In genomic region chr22:17884951-17885350, GRCh38 we compare ENCODE assay signal across 18 cellular contexts.
"Had no signal": no experiment of that assay in that cellular context is flagged by ENCODE, and none has a peak within 500 bp of the region (broad histone marks: within the 10 kb centered on the region; RNA-seq: fewer than 3 reads in every experiment).

No MANE protein-coding gene starts in this region.

- DNase-seq: activated CD4-positive, alpha-beta T cell treated with anti-CD3 and anti-CD28 coated beads, Interleukin-2, amount 50 U/mL, for 4 hours; activated CD4-positive, CD25-positive, alpha-beta regulatory T cell treated with anti-CD3 and anti-CD28 coated beads, Interleukin-2, amount 50 U/mL, for 72 hours; activated naive CD4-positive, alpha-beta T cell treated with anti-CD3 and anti-CD28 coated beads for 36 hours; activated naive CD8-positive, alpha-beta T cell treated with anti-CD3 and anti-CD28 coated beads, Interleukin-2, amount 50 U/mL, for 24 hours; cortex of kidney; effector CD8-positive, alpha-beta T cell; lower lobe of right lung; stimulated activated CD4-positive, alpha-beta T cell treated with anti-CD3 and anti-CD28 coated beads, Interleukin-2, amount 100 ng/mL, for 48 hours; stimulated activated naive CD4-positive, alpha-beta T cell; T-helper 9 cell; trophoblast cell had no signal

- H3K4me1 ChIP-seq: ascending aorta, lower lobe of right lung had no signal

- H3K9me3 ChIP-seq: ascending aorta, lower lobe of right lung, ovary had no signal

- H3K27ac Mint-ChIP-seq: activated naive CD4-positive, alpha-beta T cell treated with anti-CD3 and anti-CD28 coated beads for 36 hours; activated naive CD8-positive, alpha-beta T cell treated with anti-CD3 and anti-CD28 coated beads, Interleukin-2, amount 50 U/mL, for 24 hours; activated T-helper 2 cell treated with anti-CD3 and anti-CD28 coated beads, Interferon-gamma antibody, Interleukin-2, Interleukin-4, amounts not matched to agents 10 μg/mL and 5 μg/mL and 100 μg/mL, durations not matched to agents 14 hours and 24 hours and 36 hours; mesothelial cell of epicardium had no signal

- H3K27me3 Mint-ChIP-seq: activated naive CD8-positive, alpha-beta T cell treated with anti-CD3 and anti-CD28 coated beads, Interleukin-2, amount 50 U/mL, for 24 hours; central memory CD8-positive, alpha-beta T cell had no signal

- FAIRE-seq: endothelial cell of umbilical vein, frontal cortex had no signal

- H3K9me3 Mint-ChIP-seq: activated naive CD4-positive, alpha-beta T cell treated with anti-CD3 and anti-CD28 coated beads for 36 hours; activated naive CD8-positive, alpha-beta T cell treated with anti-CD3 and anti-CD28 coated beads, Interleukin-2, amount 50 U/mL, for 24 hours; activated T-helper 2 cell treated with anti-CD3 and anti-CD28 coated beads, Interferon-gamma antibody, Interleukin-2, Interleukin-4, amounts not matched to agents 10 μg/mL and 5 μg/mL and 100 μg/mL, durations not matched to agents 14 hours and 24 hours and 36 hours; central memory CD8-positive, alpha-beta T cell; mesothelial cell of epicardium had no signal

- H3K27me3 ChIP-seq: ascending aorta, ovary had no signal

- H3K4me3 ChIP-seq: ascending aorta, lower lobe of right lung, ovary had no signal

- H3K36me3 ChIP-seq: ovary had no signal

- H3K4me1 Mint-ChIP-seq: activated naive CD8-positive, alpha-beta T cell treated with anti-CD3 and anti-CD28 coated beads, Interleukin-2, amount 50 U/mL, for 24 hours had no signal

- H3K27ac ChIP-seq: ascending aorta, lower lobe of right lung, ovary had no signal

- H3K4me3 Mint-ChIP-seq: activated naive CD4-positive, alpha-beta T cell treated with anti-CD3 and anti-CD28 coated beads for 36 hours; activated naive CD8-positive, alpha-beta T cell treated with anti-CD3 and anti-CD28 coated beads, Interleukin-2, amount 50 U/mL, for 24 hours; central memory CD8-positive, alpha-beta T cell; mesothelial cell of epicardium had no signal
